15 cellular contexts compared by ENCODE assay signal in genomic region chr13:81406639-81407292, GRCh38.
DNase-seq lines count a peak whose midpoint lies in the region; ATAC-seq and TF ChIP-seq lines count a peak whose summit lies in the region.
"Had no signal": no experiment of that assay in that cellular context is flagged by ENCODE, and none has a peak within 500 bp of the region (broad histone marks: within the 10 kb centered on the region; RNA-seq: fewer than 3 reads in every experiment).

No MANE protein-coding gene starts in this region.

- H3K27ac Mint-ChIP-seq in natural killer cell: no peak overlapping the region
- H3K27ac Mint-ChIP-seq: activated CD8-positive, alpha-beta T cell treated with anti-CD3 and anti-CD28 coated beads, Interleukin-2, amount 10 ng/mL, durations not matched to agents 7 days and 5 days; activated naive CD8-positive, alpha-beta T cell treated with anti-CD3 and anti-CD28 coated beads, Interleukin-2, amount 10 ng/mL, durations not matched to agents 7 days and 5 days; T-cell had no signal

- no peaks in the 10 kb centered on the region for H3K4me1 ChIP-seq in GM23248 (ENCODE audit: insufficient read depth)
- H3K4me1 ChIP-seq: A549, colonic mucosa had no signal

- no peaks in the 10 kb centered on the region for H3K4me1 Mint-ChIP-seq in natural killer cell
- H3K4me1 Mint-ChIP-seq: activated naive CD8-positive, alpha-beta T cell treated with anti-CD3 and anti-CD28 coated beads, Interleukin-2, amount 10 ng/mL, durations not matched to agents 7 days and 5 days; T-cell had no signal

- H3K27ac ChIP-seq in GM23248: no peak overlapping the region
- H3K27ac ChIP-seq: A549, colonic mucosa had no signal

- H3F3A ChIP-seq in GM23248 (ENCODE audit: insufficient read depth): no peaks in the 10 kb centered on the region

- no peaks in the 10 kb centered on the region for H3K27me3 ChIP-seq in GM23248 (replicated peaks; ENCODE audit: insufficient read depth)
- H3K27me3 ChIP-seq: colonic mucosa had no signal

- H3K9me2 ChIP-seq in GM23248 (ENCODE audit: insufficient read depth): no peaks in the 10 kb centered on the region

- no peak overlapping the region for H3K9ac ChIP-seq in GM23248

- no peaks in the 10 kb centered on the region for H3K9me3 ChIP-seq in GM23248 (ENCODE audit: low read depth)
- H3K9me3 ChIP-seq: A549, colonic mucosa had no signal

- TF ChIP-seq CTCF in natural killer cell (IDR thresholded peaks at IDR 0.05): no peak

- ATAC-seq in GM19468 (IDR thresholded peaks at IDR 0.05; ENCODE audit: extremely low read depth, unreplicated experiment): peak; percentile 81
- ATAC-seq in HG02973 (IDR thresholded peaks at IDR 0.05; ENCODE audit: unreplicated experiment): peak; percentile 84
- ATAC-seq in natural killer cell: no peak
- ATAC-seq in HG03280 (IDR thresholded peaks at IDR 0.05; ENCODE audit: unreplicated experiment): no peak
- ATAC-seq: A549; activated CD8-positive, alpha-beta T cell treated with anti-CD3 and anti-CD28 coated beads, Interleukin-2, amount 10 ng/mL, durations not matched to agents 7 days and 5 days; T-cell had no signal

- H3K79me2 ChIP-seq in GM23248 (ENCODE audit: insufficient read depth): no peaks in the 10 kb centered on the region

- H2AFZ ChIP-seq in GM23248: no peak overlapping the region

- DNase-seq in HT1080 (ENCODE audit: low read depth) (peak; percentile 5), LoVo (ENCODE audit: low spot score) (no peak), GM23248 (no peak), natural killer cell (no peak)
- DNase-seq: activated CD8-positive, alpha-beta T cell treated with anti-CD3 and anti-CD28 coated beads, Interleukin-2, amount 10 ng/mL, durations not matched to agents 7 days and 5 days; activated naive CD8-positive, alpha-beta T cell treated with anti-CD3 and anti-CD28 coated beads, Interleukin-2, amount 10 ng/mL, durations not matched to agents 7 days and 5 days; colonic mucosa; NCI-H1694 treated with DMSO at 0.1 percent for 48 hours; stimulated activated naive CD4-positive, alpha-beta T cell treated with Interleukin-2 at 50 U/mL for 16 hours; T-cell had no signal

- H3K36me3 ChIP-seq in GM23248 (ENCODE audit: low read depth): no peaks in the 10 kb centered on the region
- H3K36me3 ChIP-seq: colonic mucosa had no signal

- intact Hi-C loops in natural killer cell (cut with micrococcal nuclease): no loop called here

- peak overlapping the region; percentile 61; the same call in 1 of the 2 replicates for H3K4me3 ChIP-seq in GM08714 (ENCODE audit: low read length)
- H3K4me3 ChIP-seq in GM23248: no peak overlapping the region
- H3K4me3 ChIP-seq: A549, colonic mucosa had no signal

- H3K4me2 ChIP-seq in GM23248 (ENCODE audit: unreplicated experiment): no peak overlapping the region
- H3K4me2 ChIP-seq: A549 had no signal

- H3K9me3 Mint-ChIP-seq in natural killer cell: peaks cover 12 to 23% of the 10 kb centered on the region in 2 donors
- H3K9me3 Mint-ChIP-seq: activated naive CD8-positive, alpha-beta T cell treated with anti-CD3 and anti-CD28 coated beads, Interleukin-2, amount 10 ng/mL, durations not matched to agents 7 days and 5 days had no signal

- H3K27me3 Mint-ChIP-seq in natural killer cell (ENCODE audit: low read depth in 2 of 2): no peaks in the 10 kb centered on the region
- H3K27me3 Mint-ChIP-seq: activated naive CD8-positive, alpha-beta T cell treated with anti-CD3 and anti-CD28 coated beads, Interleukin-2, amount 10 ng/mL, durations not matched to agents 7 days and 5 days; T-cell had no signal

- no peak overlapping the region for H3K4me3 Mint-ChIP-seq in natural killer cell
- H3K4me3 Mint-ChIP-seq: activated CD8-positive, alpha-beta T cell treated with anti-CD3 and anti-CD28 coated beads, Interleukin-2, amount 10 ng/mL, durations not matched to agents 7 days and 5 days; activated naive CD8-positive, alpha-beta T cell treated with anti-CD3 and anti-CD28 coated beads, Interleukin-2, amount 10 ng/mL, durations not matched to agents 7 days and 5 days; T-cell had no signal

- 2 to 4% methylated on average over 4 of the region's 4 CpGs for WGBS in GM23248 (ENCODE audit: low coverage in 1 of 2, low lambda C conversion rate in 2 of 2, missing lambda C conversion rate in 2 of 2), 2 experiments

- 0 out of 2 replicates have a peak, but pooled peaks cover 3% of the 10 kb centered on the region for H4K20me1 ChIP-seq in GM23248 (ENCODE audit: insufficient read depth)

- H3K36me3 Mint-ChIP-seq in natural killer cell: no peaks in the 10 kb centered on the region
- H3K36me3 Mint-ChIP-seq: activated naive CD8-positive, alpha-beta T cell treated with anti-CD3 and anti-CD28 coated beads, Interleukin-2, amount 10 ng/mL, durations not matched to agents 7 days and 5 days; T-cell had no signal

- in situ Hi-C loops in GM23248 (cut with MboI): no loop called here

Comparison
In these comparisons a context has a peak if more than half of its experiments do, and no peak if none do; other contexts are left out.
1. ATAC-seq: peak in GM19468 (single experiment) and HG02973 (single experiment); none in natural killer cell (0 of 3) and HG03280 (single experiment).